Comparison of ENCODE assay signal across 11 cellular contexts in genomic region chr4:45215976-45216542, GRCh38.
"Had no signal": no experiment of that assay in that cellular context is flagged by ENCODE, and none has a peak within 500 bp of the region (broad histone marks: within the 10 kb centered on the region; RNA-seq: fewer than 3 reads in every experiment).

No MANE protein-coding gene starts in this region.

- DNase-seq: GM23248, GOT3, H7, HFFc6, KBM-7 had no signal

- ATAC-seq: HCT116 had no signal

- H3K9me3 ChIP-seq: HAP-1 had no signal

- H3K36me3 Mint-ChIP-seq: IgD-negative memory B cell had no signal

- H3K4me1 Mint-ChIP-seq: IgD-negative memory B cell had no signal

- H3K36me3 ChIP-seq: HAP-1 had no signal

- H3K4me3 ChIP-seq: GM23248, HAP-1 had no signal

- H2AFZ ChIP-seq: GM23248 had no signal

- H3K4me1 ChIP-seq: HAP-1 had no signal

- H3K9ac ChIP-seq: GM23248, KMS-11 had no signal

- H3K27ac Mint-ChIP-seq: HFFc6, IgD-negative memory B cell had no signal

- FAIRE-seq: HTR-8/SVneo had no signal

- H3K27me3 Mint-ChIP-seq: IgD-negative memory B cell had no signal

- H3K27ac ChIP-seq: GM23248, HL-60, KMS-11 had no signal

- H3K4me2 ChIP-seq: KMS-11 had no signal

- H3K4me3 Mint-ChIP-seq: HFFc6, IgD-negative memory B cell had no signal
